In the genomic region with DNA sequence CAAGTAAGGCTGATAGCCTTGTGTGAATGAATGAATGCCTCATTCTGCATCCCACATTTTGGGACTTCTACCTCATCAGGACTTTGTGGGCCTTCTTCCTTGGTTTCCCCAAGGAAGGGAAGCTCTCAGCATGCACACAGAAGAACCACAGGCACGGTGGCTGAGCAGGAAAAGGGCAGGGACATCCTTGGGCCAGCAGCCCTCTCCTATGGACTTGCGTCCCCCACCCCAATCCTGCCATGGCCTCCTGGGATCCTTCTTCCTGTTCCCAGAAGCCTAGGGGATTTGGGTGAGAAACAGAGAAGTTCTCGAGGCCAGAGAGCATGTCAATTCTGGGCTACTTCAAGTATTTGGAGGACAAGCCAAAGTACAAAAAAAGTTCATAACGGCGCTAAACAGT, we compare ENCODE assay signal across 13 cellular contexts.
"Had no signal": no experiment of that assay in that cellular context is flagged by ENCODE, and none has a peak within 500 bp of the region (broad histone marks: within the 10 kb centered on the region; RNA-seq: fewer than 3 reads in every experiment).

No MANE protein-coding gene starts in this region.

- DNase-seq: activated CD4-positive, alpha-beta T cell treated with anti-CD3 and anti-CD28 coated beads, Interleukin-2, amount 50 U/mL, for 4 hours; activated CD4-positive, CD25-positive, alpha-beta regulatory T cell; activated naive CD4-positive, alpha-beta T cell treated with Interleukin-2 at 50 U/mL for 16 hours; amniotic stem cell; hippocampal formation; nephron progenitor cell; SK-N-SH; stimulated activated CD4-positive, alpha-beta T cell treated with anti-CD3 and anti-CD28 coated beads, Interleukin-15, amount 100 ng/mL, for 24 hours; stimulated activated CD4-positive, alpha-beta T cell treated with anti-CD3 and anti-CD28 coated beads, Interleukin-4, amount 100 ng/mL, for 24 hours; transverse colon had no signal

- H3K9me3 ChIP-seq: ovary, SK-N-SH, transverse colon had no signal

- H3K27me3 Mint-ChIP-seq: brain had no signal

- H3K27me3 ChIP-seq: ovary, transverse colon had no signal

- H3K36me3 Mint-ChIP-seq: brain had no signal

- H3K36me3 ChIP-seq: ovary, transverse colon had no signal

- H3K4me1 Mint-ChIP-seq: brain, nephron progenitor cell had no signal

- H3K9me3 Mint-ChIP-seq: nephron progenitor cell had no signal

- ATAC-seq: left colon had no signal

- H3K27ac ChIP-seq: ovary, transverse colon had no signal

- H3K9ac ChIP-seq: SK-N-SH had no signal

- H3K4me2 ChIP-seq: SK-N-SH had no signal

- H3K27ac Mint-ChIP-seq: brain, nephron progenitor cell had no signal

- H3K4me3 ChIP-seq: ovary, transverse colon had no signal

- H3K4me3 Mint-ChIP-seq: brain, nephron progenitor cell had no signal
